ENCODE assay signal across 24 cellular contexts in the genomic region with DNA sequence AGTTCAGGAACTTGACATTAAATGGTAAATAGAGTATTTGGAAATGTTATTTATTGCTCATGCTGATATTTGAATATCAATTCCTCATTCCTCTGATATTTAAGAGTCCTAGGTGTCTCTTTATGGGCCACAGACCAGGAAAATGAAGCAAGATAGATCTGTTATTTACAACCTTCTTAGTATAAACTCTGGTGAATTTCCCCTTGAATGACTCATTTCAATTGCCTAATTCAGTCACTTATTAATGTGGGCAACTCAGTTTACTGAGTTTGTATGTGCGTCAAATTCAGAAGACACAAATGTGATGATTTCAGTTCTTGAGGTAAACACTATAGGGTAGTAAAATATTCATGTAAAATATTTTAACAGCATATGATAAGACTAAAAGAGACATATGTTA.
"Had no signal": no experiment of that assay in that cellular context is flagged by ENCODE, and none has a peak within 500 bp of the region (broad histone marks: within the 10 kb centered on the region; RNA-seq: fewer than 3 reads in every experiment).

No MANE protein-coding gene starts in this region.

- H3K27me3 ChIP-seq: dorsolateral prefrontal cortex, esophagus muscularis mucosa, sigmoid colon, stomach, thyroid gland, vagina had no signal

- H3K36me3 ChIP-seq: esophagus muscularis mucosa, prostate gland, sigmoid colon, stomach, thyroid gland, vagina had no signal

- DNase-seq: cortex of kidney; dorsolateral prefrontal cortex; effector CD4-positive, alpha-beta T cell; foreskin melanocyte; hypothalamus; immature natural killer cell; islet precursor cell; mesendoderm; naive thymus-derived CD8-positive, alpha-beta T cell; nephron progenitor cell; nucleus accumbens; right cardiac atrium; sigmoid colon; stimulated activated CD4-positive, alpha-beta T cell treated with anti-CD3 and anti-CD28 coated beads, Interleukin-2, amount 100 ng/mL, for 24 hours; stimulated activated CD4-positive, alpha-beta T cell treated with anti-CD3 and anti-CD28 coated beads, Interleukin-4, amount 100 ng/mL, for 24 hours; stimulated activated naive CD4-positive, alpha-beta T cell treated with Interleukin-2 at 50 U/mL for 16 hours; stomach; thyroid gland; trophoblast cell had no signal

- ATAC-seq: left lobe of liver; naive thymus-derived CD8-positive, alpha-beta T cell; right cardiac atrium; stimulated activated effector memory CD8-positive, alpha-beta T cell treated with anti-CD3 and anti-CD28 coated beads, Interleukin-12 subunit alpha, Interleukin-12 subunit beta, amount 100 ng/mL, for 72 hours had no signal

- H3K4me3 ChIP-seq: dorsolateral prefrontal cortex, esophagus muscularis mucosa, prostate gland, sigmoid colon, stomach, thyroid gland, vagina had no signal
